In genomic region chr9:125745682-125746016, GRCh38 we compare ENCODE assay signal across 8 cellular contexts. TPM values are rescaled to one million over a fixed set of nuclear protein-coding genes. Genes with fewer than 3 reads are reported as not detected.
DNase-seq lines count a peak whose midpoint lies in the region; ATAC-seq and TF ChIP-seq lines count a peak whose summit lies in the region.

No MANE protein-coding gene starts in this region.

- peaks cover 24% of the 10 kb centered on the region for H3K4me1 ChIP-seq in HUES6 (ENCODE audit: control insufficient read depth, insufficient read depth, low read length)

- CTCF ChIA-PET in AG04449 (lab: Yijun Ruan, JAX): interaction anchor here (0.6 to 2.0 kb wide), 4 partner anchors 113 to 746 kb away, joined by 3 to 9 read pairs (median 6); no protein-coding TSS in a partner anchor

- H3K9me3 ChIP-seq in HUES6 (ENCODE audit: control insufficient read depth, insufficient read depth, low read depth, low read length): no peaks in the 10 kb centered on the region

- peaks cover 5% of the 10 kb centered on the region; the same call in 1 of the 2 replicates for H3K27me3 ChIP-seq in HUES6 (ENCODE audit: control insufficient read depth, insufficient read depth, low read length)

- H3K4me3 Mint-ChIP-seq in chondrocyte (ENCODE audit: unreplicated experiment) (peak overlapping the region; percentile 92), naive B cell (peak overlapping the region; percentile 93 to 99 (median 98))

- TF ChIP-seq CTCF in AG04449 (IDR thresholded peaks at IDR 0.05; ENCODE audit: insufficient read depth, low read length, missing control alignments) (no peak), chondrocyte (IDR thresholded peaks at IDR 0.05) (no peak)

- peak overlapping the region; percentile 88 for H3K4me3 ChIP-seq in AG04449 (ENCODE audit: low read depth, low read length)
- H3K4me3 ChIP-seq in HUES6 (ENCODE audit: low read depth, low read length): peak overlapping the region; percentile 66

- H3K36me3 Mint-ChIP-seq in chondrocyte (ENCODE audit: low read depth) (no peaks in the 10 kb centered on the region), naive B cell (no peaks in the 10 kb centered on the region)

- ATAC-seq in naive B cell (ENCODE audit: low read depth in 2 of 2) (no peak), GM18873 (IDR thresholded peaks at IDR 0.05; ENCODE audit: low FRiP score, unreplicated experiment) (no peak), GM19467 (IDR thresholded peaks at IDR 0.05; ENCODE audit: unreplicated experiment) (no peak)

- DNase-seq in AG04449 (ENCODE audit: low read depth, low spot score): no peak
- DNase-seq in chondrocyte (ENCODE audit: low spot score): no peak
- DNase-seq in naive B cell: no peak
- DNase-seq in activated CD4-positive, CD25-positive, alpha-beta regulatory T cell (lab: John Stamatoyannopoulos, UW): no peak
- DNase-seq in DMS 273 treated with DMSO at 0.1 percent for 48 hours (lab: John Stamatoyannopoulos, UW): no peak

- H3K9me3 Mint-ChIP-seq in chondrocyte (ENCODE audit: low read depth): no peaks in the 10 kb centered on the region
- H3K9me3 Mint-ChIP-seq in naive B cell: no peaks in the 10 kb centered on the region

- POLR2A ChIA-PET in AG04449 (lab: Yijun Ruan, JAX): interaction anchor here (1.1 to 1.2 kb wide), 2 partner anchors 39 to 224 kb away, joined by 3 to 5 read pairs; partner anchors contain the start of gene MAPKAP1

- peak overlapping the region; percentile 81 for H3K27ac Mint-ChIP-seq in chondrocyte (ENCODE audit: unreplicated experiment)
- peak overlapping the region; percentile 84 to 98 (median 94) for H3K27ac Mint-ChIP-seq in naive B cell

- no peak overlapping the region for H3K27ac ChIP-seq in HUES6 (ENCODE audit: low read depth, low read length)

- H3K9ac ChIP-seq in HUES6 (ENCODE audit: low read length): no peak overlapping the region

- H3K27me3 Mint-ChIP-seq in chondrocyte (ENCODE audit: low read depth): no peaks in the 10 kb centered on the region
- H3K27me3 Mint-ChIP-seq in naive B cell: no peaks in the 10 kb centered on the region

- H3K36me3 ChIP-seq in HUES6 (ENCODE audit: control insufficient read depth, insufficient read depth, low read length): peaks cover 3% of the 10 kb centered on the region; the same call in 1 of the 2 replicates

- peaks cover 26% of the 10 kb centered on the region for H3K4me1 Mint-ChIP-seq in chondrocyte (ENCODE audit: low read depth)
- H3K4me1 Mint-ChIP-seq in naive B cell: peaks cover 9 to 27% (median 24%) of the 10 kb centered on the region in 3 donors

RNA-seq across cellular contexts. Expression of gene PBX3, which starts 1.5 kb away (rescaled TPM):
- 24.1 to 32.8 TPM (median 26.6 TPM) in 3 replicates for total RNA-seq in chondrocyte
- polyA plus RNA-seq in naive B cell (ENCODE audit: low read depth in 6 of 6): 10 to 100 TPM in 3 of 6 donors, 1 to 10 TPM in 3; 7.5 to 15.8 (median 10.1) TPM

RNA-seq across cellular contexts. Expression of gene MAPKAP1, which starts 38.6 kb away (rescaled TPM):
- 80.3 to 93.9 TPM (median 91.5 TPM) in 3 replicates for total RNA-seq in chondrocyte
- 10 to 100 TPM; 62.4 to 76.1 (median 67.7) TPM for polyA plus RNA-seq in naive B cell (ENCODE audit: low read depth in 6 of 6)
